Comparison of ENCODE assay signal across 8 cellular contexts in the genomic region with DNA sequence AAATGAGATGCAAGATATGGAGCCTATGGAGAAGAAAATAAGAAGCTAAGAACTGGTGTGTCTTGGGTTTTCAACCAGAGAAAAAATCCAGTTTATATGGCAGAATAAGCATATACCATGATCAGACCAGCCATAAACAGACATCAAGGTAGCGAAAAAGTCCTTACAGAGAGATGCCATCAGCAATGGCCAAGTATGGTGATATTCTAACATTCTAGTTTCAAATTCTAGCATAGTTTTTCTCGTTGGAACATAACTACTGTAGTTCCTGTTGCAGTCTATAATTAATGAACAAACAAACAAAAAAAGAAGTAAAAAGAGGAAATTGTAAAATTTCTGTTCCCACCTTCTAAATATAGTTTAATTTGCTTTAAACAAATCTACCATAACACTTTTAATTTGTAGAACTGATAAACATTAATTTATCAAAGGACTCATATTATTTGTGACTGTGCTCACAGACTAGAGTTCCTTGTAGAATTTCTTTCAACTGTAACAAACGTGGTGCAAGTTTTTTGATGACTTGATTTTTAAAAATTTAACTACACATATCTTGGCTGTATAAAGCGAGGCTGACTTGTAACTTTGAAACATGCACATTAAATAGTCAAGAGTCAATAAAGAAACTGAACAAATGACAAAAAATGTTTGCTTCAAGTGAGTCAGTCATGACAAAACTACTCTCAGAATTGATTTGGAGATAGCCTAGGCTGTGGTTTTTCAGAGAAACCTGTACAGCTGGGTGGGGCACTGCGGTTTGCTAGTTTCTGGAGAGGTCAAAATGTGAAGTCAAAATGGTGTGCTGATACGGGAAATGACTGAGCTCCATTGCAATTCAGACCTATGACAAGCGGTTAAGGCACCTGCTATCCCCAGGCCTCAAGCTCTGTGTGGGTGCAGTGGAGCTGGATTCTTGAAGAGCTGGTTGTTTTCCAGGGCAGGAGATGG. TPM values are rescaled to one million over a fixed set of nuclear protein-coding genes. Genes with fewer than 3 reads are reported as not detected.
DNase-seq lines count a peak whose midpoint lies in the region; ATAC-seq and TF ChIP-seq lines count a peak whose summit lies in the region.

No MANE protein-coding gene starts in this region.

- H3K27ac Mint-ChIP-seq in Calu3 (ENCODE audit: unreplicated experiment) = peak overlapping the region; percentile 80

- intact Hi-C loops in Calu3 (cut with micrococcal nuclease; ENCODE audit: unreplicated experiment) = loop anchor here (5.0 kb wide), 1 partner anchor 219 kb away; no protein-coding TSS in a partner anchor

- H3K9me3 Mint-ChIP-seq in Calu3 (ENCODE audit: low read depth, unreplicated experiment) = no peaks in the 10 kb centered on the region

- no peak for TF ChIP-seq POLR2A in erythroblast (IDR thresholded peaks at IDR 0.05; ENCODE audit: low read length)

- H3K36me3 Mint-ChIP-seq in Calu3 (ENCODE audit: insufficient read depth, unreplicated experiment) = no peaks in the 10 kb centered on the region

- peak; percentile 78 for ATAC-seq in GM21786 (IDR thresholded peaks at IDR 0.05; ENCODE audit: unreplicated experiment)

- peaks cover 55% of the 10 kb centered on the region for H3K4me1 Mint-ChIP-seq in Calu3 (ENCODE audit: low read depth, unreplicated experiment)

- DNase-seq in Calu3 (peak; percentile 86), LHCN-M2 (ENCODE audit: low read depth) (peak; percentile 91), erythroblast (lab: John Stamatoyannopoulos, UW) (peak; percentile 29 to 45), AG08395 (ENCODE audit: low spot score) (no peak), SHP77 (lab: John Stamatoyannopoulos, UW) (no peak)
- peak; percentile 77 for DNase-seq in activated CD4-positive, alpha-beta T cell treated with anti-CD3 and anti-CD28 coated beads, Interleukin-2, amount 50 U/mL, for 1 hour
- DNase-seq in stimulated activated CD4-positive, alpha-beta T cell treated with anti-CD3 and anti-CD28 coated beads, Interleukin-4, amount 100 ng/mL, for 48 hours (ENCODE audit: low read depth in 2 of 2) = peak; percentile 70 to 82

- CTCF ChIA-PET in Calu3 (lab: Charles Lee) = interaction anchor here (0.7 to 2.5 kb wide), 9 partner anchors 9 to 1046 kb away, joined by 3 to 22 read pairs (median 4); partner anchors contain the start of gene CD180

- TF ChIP-seq CTCF in Calu3 (IDR thresholded peaks at IDR 0.05; ENCODE audit: unreplicated experiment) = no peak

- BruUV-seq in Calu3 (replicated peaks; lab: Mats Ljungman, UMichigan) = no TSS peak

- no peaks in the 10 kb centered on the region for H3K27me3 Mint-ChIP-seq in Calu3 (ENCODE audit: unreplicated experiment)

- H3K4me3 Mint-ChIP-seq in Calu3 (ENCODE audit: low read depth, unreplicated experiment) = no peak overlapping the region

RNA-seq across cellular contexts. Expression of gene CD180, which starts 10.1 kb away (rescaled TPM):
- total RNA-seq in Calu3 (2022) (not detected in 2 replicates), LHCN-M2 (2014; rRNA removed) (not detected in 2 replicates)
- not detected for polyA plus RNA-seq in LHCN-M2 (2012)

Comparison
In these comparisons a context has a peak if more than half of its experiments do, and no peak if none do; other contexts are left out.
1. DNase-seq: peak in Calu3 (single experiment), LHCN-M2 (single experiment), activated CD4-positive, alpha-beta T cell treated with anti-CD3 and anti-CD28 coated beads, Interleukin-2, amount 50 U/mL, for 1 hour (single experiment), erythroblast (2 of 2) and stimulated activated CD4-positive, alpha-beta T cell treated with anti-CD3 and anti-CD28 coated beads, Interleukin-4, amount 100 ng/mL, for 48 hours (2 of 2); none in AG08395 (single experiment) and SHP77 (0 of 2).